Comparison of ENCODE assay signal across 8 cellular contexts in the genomic region with DNA sequence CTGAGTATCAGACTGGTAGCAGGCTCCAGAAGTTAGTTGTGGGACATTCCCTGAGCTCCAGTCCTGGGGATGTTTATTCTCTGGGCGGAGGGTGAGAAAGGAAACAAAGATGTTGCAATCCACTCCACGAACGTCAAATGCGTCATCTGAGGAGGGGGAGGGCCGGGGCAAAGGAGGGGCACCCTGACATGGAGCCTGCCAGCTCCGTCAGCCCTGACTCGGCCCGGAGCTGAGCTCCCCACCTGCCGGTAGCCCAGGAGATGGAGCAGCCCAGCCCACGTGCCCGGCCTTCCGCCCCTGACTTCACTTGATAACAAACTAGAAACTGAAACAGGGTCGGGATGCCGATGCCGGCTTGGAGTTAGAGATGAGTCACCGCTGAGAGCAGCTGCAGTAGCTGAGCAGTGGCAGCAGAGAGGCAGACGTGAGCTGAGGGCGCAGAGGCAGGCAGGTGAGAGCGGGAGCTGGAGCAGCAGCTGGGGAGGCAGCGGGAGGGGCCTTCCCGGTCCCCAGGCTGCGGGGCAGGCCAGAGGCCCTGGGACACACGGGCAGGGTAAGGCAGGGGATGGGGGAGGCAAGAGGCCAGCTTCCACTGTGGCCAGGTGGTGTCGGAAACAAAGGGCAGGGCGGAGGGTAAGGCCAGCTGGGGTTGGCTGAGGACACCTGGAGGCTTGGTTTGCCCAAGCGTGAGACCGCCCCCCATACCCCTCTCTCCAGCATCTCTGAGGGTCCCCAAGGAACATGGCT. TPM values are rescaled to one million over a fixed set of nuclear protein-coding genes. Genes with fewer than 3 reads are reported as not detected.
DNase-seq lines count a peak whose midpoint lies in the region; ATAC-seq and TF ChIP-seq lines count a peak whose summit lies in the region.

A gene (plus strand): TSS at position 391 of the 747 bp plus-strand sequence. CDS start 351 bp downstream, at position 742.

- peaks cover 11% of the 10 kb centered on the region for H3K36me3 Mint-ChIP-seq in IgD-negative memory B cell
- peaks cover 83% of the 10 kb centered on the region for H3K36me3 Mint-ChIP-seq in activated T-helper 17 cell treated with anti-CD3 and anti-CD28 coated beads, Interleukin-2, amount 50 U/mL, for 72 hours (ENCODE audit: low read depth)
- no peaks in the 10 kb centered on the region for H3K36me3 Mint-ChIP-seq in natural killer cell treated with Interleukin-12 subunit alpha and Interleukin-12 subunit beta and Interleukin-15 and Interleukin-18, amount 100 ng/mL, for 72 hours

- peak within 1 kb of the TSS; percentile 92 to 95 (median 94) for H3K4me3 Mint-ChIP-seq in IgD-negative memory B cell
- peak within 1 kb of the TSS; percentile 94 for H3K4me3 Mint-ChIP-seq in activated T-helper 17 cell treated with anti-CD3 and anti-CD28 coated beads, Interleukin-2, amount 50 U/mL, for 72 hours
- peak within 1 kb of the TSS; percentile 93 for H3K4me3 Mint-ChIP-seq in natural killer cell treated with Interleukin-12 subunit alpha and Interleukin-12 subunit beta and Interleukin-15 and Interleukin-18, amount 100 ng/mL, for 72 hours

- ATAC-seq in GM21576 (IDR thresholded peaks at IDR 0.05; ENCODE audit: unreplicated experiment): peak; percentile 59
- ATAC-seq in activated T-helper 17 cell treated with anti-CD3 and anti-CD28 coated beads, Interleukin-2, amount 50 U/mL, for 72 hours (replicated peaks): peak; percentile 79
- peak; percentile 93 to 94 for ATAC-seq in natural killer cell treated with Interleukin-12 subunit alpha and Interleukin-12 subunit beta and Interleukin-15 and Interleukin-18, amount 100 ng/mL, for 72 hours
- peak; percentile 89 for ATAC-seq in stimulated activated naive CD8-positive, alpha-beta T cell treated with anti-CD3 and anti-CD28 coated beads, Interleukin-15, Interleukin-2, amounts not matched to agents 100 U/mL and 50 U/mL, for 24 hours

- H3K4me1 Mint-ChIP-seq in IgD-negative memory B cell: peaks cover 43 to 62% (median 60%) of the 10 kb centered on the region in 3 donors
- peaks cover 46% of the 10 kb centered on the region for H3K4me1 Mint-ChIP-seq in activated T-helper 17 cell treated with anti-CD3 and anti-CD28 coated beads, Interleukin-2, amount 50 U/mL, for 72 hours
- peaks cover 63 to 66% of the 10 kb centered on the region in 2 donors for H3K4me1 Mint-ChIP-seq in natural killer cell treated with Interleukin-12 subunit alpha and Interleukin-12 subunit beta and Interleukin-15 and Interleukin-18, amount 100 ng/mL, for 72 hours (ENCODE audit: low read depth in 2 of 2)

- H3K27ac ChIP-seq in RWPE1: peak within 1 kb of the TSS; percentile 93

- POLR2A ChIA-PET in RWPE1 (lab: Yijun Ruan, JAX; ENCODE audit: low non-redundant PET): no interaction called here

- peak within 1 kb of the TSS; percentile 84 to 100 (median 99) for H3K27ac Mint-ChIP-seq in IgD-negative memory B cell
- H3K27ac Mint-ChIP-seq in activated T-helper 17 cell treated with anti-CD3 and anti-CD28 coated beads, Interleukin-2, amount 50 U/mL, for 72 hours: peak within 1 kb of the TSS; percentile 99
- H3K27ac Mint-ChIP-seq in natural killer cell treated with Interleukin-12 subunit alpha and Interleukin-12 subunit beta and Interleukin-15 and Interleukin-18, amount 100 ng/mL, for 72 hours: peak within 1 kb of the TSS; percentile 90 to 95

- H3K27me3 Mint-ChIP-seq in IgD-negative memory B cell: peaks cover 7% of the 10 kb centered on the region
- H3K27me3 Mint-ChIP-seq in activated T-helper 17 cell treated with anti-CD3 and anti-CD28 coated beads, Interleukin-2, amount 50 U/mL, for 72 hours: no peaks in the 10 kb centered on the region
- no peaks in the 10 kb centered on the region for H3K27me3 Mint-ChIP-seq in natural killer cell treated with Interleukin-12 subunit alpha and Interleukin-12 subunit beta and Interleukin-15 and Interleukin-18, amount 100 ng/mL, for 72 hours

- CTCF ChIA-PET in RWPE1 (lab: Yijun Ruan, JAX): interaction anchor here (1.0 kb wide), 1 partner anchor 12 kb away, joined by 4 read pairs; no protein-coding TSS in a partner anchor

- H3K9me3 Mint-ChIP-seq in IgD-negative memory B cell: no peaks in the 10 kb centered on the region
- no peaks in the 10 kb centered on the region for H3K9me3 Mint-ChIP-seq in activated T-helper 17 cell treated with anti-CD3 and anti-CD28 coated beads, Interleukin-2, amount 50 U/mL, for 72 hours
- no peaks in the 10 kb centered on the region for H3K9me3 Mint-ChIP-seq in natural killer cell treated with Interleukin-12 subunit alpha and Interleukin-12 subunit beta and Interleukin-15 and Interleukin-18, amount 100 ng/mL, for 72 hours

- peak; percentile 84 for TF ChIP-seq CTCF in RWPE1 (conservative IDR thresholded peaks at IDR 0.05; ENCODE audit: low read depth)

- DNase-seq in DMS79 treated with DMSO at 0.1 percent for 48 hours (lab: John Stamatoyannopoulos, UW) (peak; percentile 70), RWPE1 (ENCODE audit: low spot score) (peak; percentile 100), fibroblast of peridontal ligament (ENCODE audit: extremely low read depth) (peak; percentile 97)
- DNase-seq in natural killer cell treated with Interleukin-12 subunit alpha and Interleukin-12 subunit beta and Interleukin-15 and Interleukin-18, amount 100 ng/mL, for 72 hours (ENCODE audit: low spot score): peak; percentile 96
- DNase-seq in stimulated activated naive CD8-positive, alpha-beta T cell treated with anti-CD3 and anti-CD28 coated beads, Interleukin-15, Interleukin-2, amounts not matched to agents 100 U/mL and 50 U/mL, for 24 hours: peak; percentile 93

RNA-seq across cellular contexts. Expression of the gene that starts here (rescaled TPM):
- polyA plus RNA-seq in IgD-negative memory B cell: 760 TPM
- 10 to 100 TPM; 34.9 to 89.7 TPM for total RNA-seq in activated T-helper 17 cell treated with anti-CD3 and anti-CD28 coated beads, Interleukin-2, amount 50 U/mL, for 72 hours
- 10 to 100 TPM; 21.8 to 30.2 TPM for total RNA-seq in natural killer cell treated with Interleukin-12 subunit alpha and Interleukin-12 subunit beta and Interleukin-15 and Interleukin-18, amount 100 ng/mL, for 72 hours

Comparison
In these comparisons a context has a peak if more than half of its experiments do, and no peak if none do; other contexts are left out.
1. Peak in every context shown above with its lines: DNase-seq, ATAC-seq and H3K27ac ChIP-seq.